ENCODE assay signal across 17 cellular contexts in the genomic region with DNA sequence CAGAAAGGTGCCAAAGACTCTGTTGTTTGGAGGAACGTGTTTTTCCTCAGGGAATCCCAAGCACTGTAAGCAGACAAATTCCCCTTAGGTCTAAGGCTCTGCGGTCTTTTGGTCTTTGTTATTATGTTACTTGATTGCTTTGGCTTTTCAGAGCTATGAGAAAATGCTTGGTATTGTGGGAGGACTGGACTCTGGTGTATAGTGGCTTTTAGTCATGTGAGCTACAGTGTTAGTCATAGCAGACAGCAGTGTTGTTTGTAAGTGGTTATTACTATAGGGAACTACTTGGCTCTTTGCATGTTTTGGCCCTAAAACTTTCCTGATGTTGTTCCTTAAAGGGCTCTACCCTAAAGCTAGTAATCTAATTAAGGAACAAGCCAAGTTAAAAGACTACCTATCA.
A peak's percentile ranks its signal among the peaks of the same experiment; 100 is the strongest.
DNase-seq lines count a peak whose midpoint lies in the region; ATAC-seq, FAIRE-seq and TF ChIP-seq lines count a peak whose summit lies in the region.
"Had no signal": no experiment of that assay in that cellular context is flagged by ENCODE, and none has a peak within 500 bp of the region (broad histone marks: within the 10 kb centered on the region; RNA-seq: fewer than 3 reads in every experiment).

No MANE protein-coding gene starts in this region.

- no peaks in the 10 kb centered on the region for H3K27me3 Mint-ChIP-seq in stimulated activated naive B cell treated with anti-CD40 and anti-IgM and Interleukin-4, amounts not matched to agents 10 μg/mL and 1 μg/mL and 100 μg/mL, for 72 hours
- H3K27me3 Mint-ChIP-seq: activated CD8-positive, alpha-beta memory T cell treated with anti-CD3 and anti-CD28 coated beads, Interleukin-2, amount 10 ng/mL, durations not matched to agents 7 days and 5 days; activated naive CD8-positive, alpha-beta T cell treated with anti-CD3 and anti-CD28 coated beads for 36 hours; CD8-positive, alpha-beta memory T cell had no signal

- no peaks in the 10 kb centered on the region for H3K36me3 ChIP-seq in bronchial epithelial cell (ENCODE audit: control insufficient read depth, insufficient read depth, low read length)

- no peaks in the 10 kb centered on the region for H3K27me3 ChIP-seq in bronchial epithelial cell (ENCODE audit: control insufficient read depth, insufficient read depth, low read length)

- FAIRE-seq in bronchial epithelial cell (lab: Jason Lieb, UNC), result no peak
- FAIRE-seq: HepG2, small intestine, TTC549 had no signal

- no peak overlapping the region for H3K4me3 Mint-ChIP-seq in stimulated activated naive B cell treated with anti-CD40 and anti-IgM and Interleukin-4, amounts not matched to agents 10 μg/mL and 1 μg/mL and 100 μg/mL, for 72 hours
- H3K4me3 Mint-ChIP-seq: activated CD8-positive, alpha-beta memory T cell treated with anti-CD3 and anti-CD28 coated beads, Interleukin-2, amount 10 ng/mL, durations not matched to agents 7 days and 5 days; activated naive CD8-positive, alpha-beta T cell treated with anti-CD3 and anti-CD28 coated beads for 36 hours; CD8-positive, alpha-beta memory T cell had no signal

- peak; percentile 75 for DNase-seq in H4 (ENCODE audit: low spot score)
- DNase-seq in HT1080 (ENCODE audit: low read depth), result peak; percentile 82
- DNase-seq in bronchial epithelial cell (ENCODE audit: low read depth), result peak; percentile 66
- DNase-seq in skeletal muscle cell (ENCODE audit: low read depth), result peak; percentile 81
- no peak for DNase-seq in LoVo (ENCODE audit: low spot score)
- DNase-seq in stimulated activated naive B cell treated with anti-CD40 and anti-IgM and Interleukin-4, amounts not matched to agents 10 μg/mL and 1 μg/mL and 100 μg/mL, for 72 hours, result no peak
- DNase-seq: activated CD8-positive, alpha-beta memory T cell treated with anti-CD3 and anti-CD28 coated beads, Interleukin-2, amount 10 ng/mL, durations not matched to agents 7 days and 5 days; activated naive CD8-positive, alpha-beta T cell treated with anti-CD3 and anti-CD28 coated beads for 36 hours; CD8-positive, alpha-beta memory T cell; left colon; NCI-H1694; SHP77; small intestine had no signal

- peaks cover 0 to 7% of the 10 kb centered on the region in 2 donors for H3K9me3 Mint-ChIP-seq in stimulated activated naive B cell treated with anti-CD40 and anti-IgM and Interleukin-4, amounts not matched to agents 10 μg/mL and 1 μg/mL and 100 μg/mL, for 72 hours

- no peak for TF ChIP-seq CTCF in bronchial epithelial cell (IDR thresholded peaks at IDR 0.05; ENCODE audit: insufficient read depth, low read length, severe bottlenecking)

- H3K36me3 Mint-ChIP-seq in stimulated activated naive B cell treated with anti-CD40 and anti-IgM and Interleukin-4, amounts not matched to agents 10 μg/mL and 1 μg/mL and 100 μg/mL, for 72 hours, result no peaks in the 10 kb centered on the region
- H3K36me3 Mint-ChIP-seq: activated CD8-positive, alpha-beta memory T cell treated with anti-CD3 and anti-CD28 coated beads, Interleukin-2, amount 10 ng/mL, durations not matched to agents 7 days and 5 days; activated naive CD8-positive, alpha-beta T cell treated with anti-CD3 and anti-CD28 coated beads for 36 hours; CD8-positive, alpha-beta memory T cell had no signal

- H3K4me1 Mint-ChIP-seq in stimulated activated naive B cell treated with anti-CD40 and anti-IgM and Interleukin-4, amounts not matched to agents 10 μg/mL and 1 μg/mL and 100 μg/mL, for 72 hours, result no peaks in the 10 kb centered on the region
- H3K4me1 Mint-ChIP-seq: activated CD8-positive, alpha-beta memory T cell treated with anti-CD3 and anti-CD28 coated beads, Interleukin-2, amount 10 ng/mL, durations not matched to agents 7 days and 5 days; activated naive CD8-positive, alpha-beta T cell treated with anti-CD3 and anti-CD28 coated beads for 36 hours; CD8-positive, alpha-beta memory T cell had no signal

- H3K4me3 ChIP-seq in bronchial epithelial cell (ENCODE audit: low read depth, low read length) (no peak overlapping the region), skeletal muscle cell (ENCODE audit: low read depth, low read length) (no peak overlapping the region)
- H3K4me3 ChIP-seq: coronary artery had no signal

- H3K27ac Mint-ChIP-seq in stimulated activated naive B cell treated with anti-CD40 and anti-IgM and Interleukin-4, amounts not matched to agents 10 μg/mL and 1 μg/mL and 100 μg/mL, for 72 hours, result no peak overlapping the region
- H3K27ac Mint-ChIP-seq: activated CD8-positive, alpha-beta memory T cell treated with anti-CD3 and anti-CD28 coated beads, Interleukin-2, amount 10 ng/mL, durations not matched to agents 7 days and 5 days; activated naive CD8-positive, alpha-beta T cell treated with anti-CD3 and anti-CD28 coated beads for 36 hours; CD8-positive, alpha-beta memory T cell had no signal

- ATAC-seq in stimulated activated naive B cell treated with anti-CD40 and anti-IgM and Interleukin-4, amounts not matched to agents 10 μg/mL and 1 μg/mL and 100 μg/mL, for 72 hours (replicated peaks), result no peak
- ATAC-seq in GM19455 (IDR thresholded peaks at IDR 0.05; ENCODE audit: unreplicated experiment), result no peak
- ATAC-seq: activated CD8-positive, alpha-beta memory T cell treated with anti-CD3 and anti-CD28 coated beads, Interleukin-2, amount 10 ng/mL, durations not matched to agents 7 days and 5 days; HepG2; left colon had no signal

Comparison
In these comparisons a context has a peak if more than half of its experiments do, and no peak if none do; other contexts are left out.
1. DNase-seq: peak in H4 (single experiment), HT1080 (single experiment), bronchial epithelial cell (single experiment) and skeletal muscle cell (single experiment); none in LoVo (single experiment) and stimulated activated naive B cell treated with anti-CD40 and anti-IgM and Interleukin-4, amounts not matched to agents 10 μg/mL and 1 μg/mL and 100 μg/mL, for 72 hours (single experiment).